18 cellular contexts compared by ENCODE assay signal in the genomic region with DNA sequence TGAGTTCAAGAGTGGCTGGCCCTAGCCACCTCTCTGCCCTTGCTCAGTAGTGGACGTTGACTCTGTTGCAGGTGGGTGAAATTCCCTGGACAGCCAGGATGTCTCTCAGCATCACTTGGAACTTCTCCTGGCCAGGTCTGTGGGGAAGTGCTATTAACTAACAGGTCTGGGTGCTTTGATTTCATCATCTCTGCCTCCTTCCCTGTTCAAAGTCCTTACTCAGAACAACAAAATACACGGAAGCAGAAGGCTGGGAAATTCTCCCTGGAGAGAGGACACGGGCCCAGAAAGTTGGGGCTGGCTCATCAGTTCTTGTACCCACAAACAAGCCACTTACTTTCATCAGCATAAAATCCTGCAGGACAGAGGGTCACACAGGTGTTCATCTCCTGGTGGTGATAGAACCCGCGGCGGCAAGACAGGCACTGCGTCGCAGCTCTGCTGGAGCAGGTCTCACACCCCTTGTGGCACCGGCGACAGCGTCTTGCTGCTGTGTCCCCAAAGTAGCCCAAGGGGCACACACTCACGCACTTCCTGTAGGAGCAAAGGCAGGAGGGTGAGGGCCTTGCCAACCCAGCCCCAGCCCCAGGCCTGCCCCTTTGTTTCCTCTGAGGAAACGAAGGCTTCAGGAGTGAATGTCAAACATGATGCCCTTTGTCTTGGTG. TPM values are rescaled to one million over a fixed set of nuclear protein-coding genes. Genes with fewer than 3 reads are reported as not detected.
DNase-seq lines count a peak whose midpoint lies in the region; ATAC-seq, FAIRE-seq and TF ChIP-seq lines count a peak whose summit lies in the region.
"Had no signal": no experiment of that assay in that cellular context is flagged by ENCODE, and none has a peak within 500 bp of the region (broad histone marks: within the 10 kb centered on the region; RNA-seq: fewer than 3 reads in every experiment).

No MANE protein-coding gene starts in this region.

- H4K8ac ChIP-seq in neuronal stem cell (ENCODE audit: low read depth, low read length): no peak overlapping the region

- no peaks in the 10 kb centered on the region for H3K79me1 ChIP-seq in neuronal stem cell (ENCODE audit: low read depth, low read length)

- no peak overlapping the region for H2BK15ac ChIP-seq in neuronal stem cell (ENCODE audit: low read length)

- H3K27ac Mint-ChIP-seq in immature natural killer cell: peak overlapping the region in 2 of 6 donors; percentile 26 to 46

- H3K18ac ChIP-seq in neuronal stem cell (ENCODE audit: low read length): no peak overlapping the region

- no peak overlapping the region for H3K9ac ChIP-seq in kidney (ENCODE audit: low read length in 2 of 2)
- H3K9ac ChIP-seq in neuronal stem cell (ENCODE audit: low read depth, low read length, poor library complexity): peak overlapping the region; percentile 2

- no peak overlapping the region for H2AK5ac ChIP-seq in neuronal stem cell (ENCODE audit: low read depth, low read length)

- peak; percentile 71 for DNase-seq in RWPE2 (ENCODE audit: low spot score)
- peak; percentile 60 for DNase-seq in kidney
- no peak for DNase-seq in neuronal stem cell (ENCODE audit: low spot score)
- DNase-seq in immature natural killer cell: no peak
- DNase-seq in NCI-H1417 treated with DMSO at 0.1 percent for 48 hours (lab: John Stamatoyannopoulos, UW): no peak
- no peak for DNase-seq in MV-4-11 (lab: John Stamatoyannopoulos, UW)
- DNase-seq in HK-2 (ENCODE audit: unreplicated experiment): no peak
- DNase-seq: BE2C; DMS153; EL; H7; KBM-7; NCI-H1092; NCI-H1694 treated with DMSO at 0.1 percent for 48 hours; NCI-H345; NCI-H526 treated with DMSO at 0.1 percent for 48 hours; NK-92 treated with Interleukin-12 subunit alpha and Interleukin-12 subunit beta, amount 100 ng/mL, for 24 hours had no signal

- H3K27me3 ChIP-seq in RWPE2 (ENCODE audit: insufficient read depth, poor library complexity, severe bottlenecking): no peaks in the 10 kb centered on the region
- H3K27me3 ChIP-seq in neuronal stem cell (ENCODE audit: control insufficient read depth in 3 of 3, insufficient read depth in 3 of 3, low read depth in 1 of 3, low read length in 3 of 3): peaks cover 0 to 2% (median 0%) of the 10 kb centered on the region in 3 experiments
- H3K27me3 ChIP-seq: BE2C had no signal

- H3K4me1 ChIP-seq in RWPE2 (ENCODE audit: insufficient read depth, poor library complexity, severe bottlenecking) (no peaks in the 10 kb centered on the region), kidney (ENCODE audit: control insufficient read depth in 1 of 2, insufficient read depth in 1 of 2, low read depth in 1 of 2, low read length in 2 of 2) (peaks cover 0 to 2% of the 10 kb centered on the region in 2 donors), neuronal stem cell (ENCODE audit: control insufficient read depth in 2 of 2, insufficient read depth in 1 of 2, low read depth in 1 of 2, low read length in 2 of 2) (peaks cover 0 to 2% of the 10 kb centered on the region in 2 donors)
- H3K4me1 ChIP-seq: BE2C had no signal

- H3K9me3 Mint-ChIP-seq in immature natural killer cell: peaks cover 0 to 2% (median 0%) of the 10 kb centered on the region in 6 donors

- peaks cover 0 to 5% (median 0%) of the 10 kb centered on the region in 3 donors for H3K27me3 Mint-ChIP-seq in immature natural killer cell (ENCODE audit: low read depth in 3 of 3)

- no peak for ATAC-seq in RWPE2 (ENCODE audit: low read depth)

- FAIRE-seq in kidney (lab: Jason Lieb, UNC): no peak
- FAIRE-seq: HTR-8/SVneo had no signal

- H3K27ac ChIP-seq in RWPE2 (ENCODE audit: poor library complexity, severe bottlenecking) (no peak overlapping the region), kidney (ENCODE audit: low read depth in 2 of 2, low read length in 2 of 2) (no peak overlapping the region), neuronal stem cell (replicated peaks; ENCODE audit: low read length) (no peak overlapping the region)

- no peak overlapping the region for H3K4me3 Mint-ChIP-seq in immature natural killer cell

- no CpG with 5 or more reads among the region's 13 CpGs for WGBS in neuronal stem cell (ENCODE audit: extremely low coverage in 2 of 2, insufficient read length in 2 of 2, insufficient replicate concordance in 1 of 2), 2 donors

- TF ChIP-seq CTCF in RWPE2 (IDR thresholded peaks at IDR 0.05; ENCODE audit: poor library complexity, severe bottlenecking) (no peak), kidney (IDR thresholded peaks at IDR 0.05; ENCODE audit: borderline replicate concordance, extremely low read depth, insufficient read depth) (no peak)

- H2BK12ac ChIP-seq in neuronal stem cell (ENCODE audit: low read length): peak overlapping the region; percentile 2

- no peak overlapping the region for H2AFZ ChIP-seq in neuronal stem cell (ENCODE audit: low read length)

- intact Hi-C loops in kidney (cut with DNase I): no loop called here

- H3K36me3 Mint-ChIP-seq in immature natural killer cell: peaks cover 0 to 4% (median 0%) of the 10 kb centered on the region in 3 donors

- H3K9me3 ChIP-seq in RWPE2 (ENCODE audit: severe bottlenecking) (no peaks in the 10 kb centered on the region), kidney (ENCODE audit: control insufficient read depth in 1 of 2, low read length in 2 of 2) (no peaks in the 10 kb centered on the region), neuronal stem cell (replicated peaks in 1 of 2; ENCODE audit: control insufficient read depth in 2 of 2, insufficient read depth in 1 of 2, low read depth in 1 of 2, low read length in 2 of 2) (peaks cover 0 to 2% of the 10 kb centered on the region in 2 donors)
- H3K9me3 ChIP-seq: BE2C had no signal

- H3K36me3 ChIP-seq in RWPE2 (ENCODE audit: low read depth) (no peaks in the 10 kb centered on the region), kidney (ENCODE audit: control insufficient read depth in 1 of 2, insufficient read depth in 2 of 2, low read length in 2 of 2) (no peaks in the 10 kb centered on the region), neuronal stem cell (replicated peaks in 1 of 2; ENCODE audit: control insufficient read depth in 2 of 2, insufficient read depth in 2 of 2, low read length in 2 of 2) (no peaks in the 10 kb centered on the region)
- H3K36me3 ChIP-seq: BE2C had no signal

- H3K4me1 Mint-ChIP-seq in immature natural killer cell: peaks cover 16 to 21% of the 10 kb centered on the region in 2 donors

- no peak overlapping the region for H2BK120ac ChIP-seq in neuronal stem cell (ENCODE audit: low read depth, low read length)

- no peak overlapping the region for H4K91ac ChIP-seq in neuronal stem cell (ENCODE audit: low read depth, low read length, poor library complexity)

- no peak overlapping the region for H3K14ac ChIP-seq in neuronal stem cell (ENCODE audit: low read length)

- no peak overlapping the region for H3K4me2 ChIP-seq in neuronal stem cell (ENCODE audit: insufficient read depth, low read length, poor library complexity, severe bottlenecking)

- no peak overlapping the region for H3K23ac ChIP-seq in neuronal stem cell (ENCODE audit: low read depth, low read length, poor library complexity)

- H3K4ac ChIP-seq in neuronal stem cell (ENCODE audit: low read length): no peak overlapping the region

- H3K4me3 ChIP-seq in RWPE2 (ENCODE audit: severe bottlenecking) (no peak overlapping the region), kidney (ENCODE audit: low read length in 2 of 2) (no peak overlapping the region), neuronal stem cell (ENCODE audit: low read length in 2 of 2) (no peak overlapping the region)

- no peak overlapping the region for H2BK5ac ChIP-seq in neuronal stem cell (ENCODE audit: low read length)

RNA-seq across cellular contexts. Expression of gene SNRPA1, which starts 29.6 kb away (rescaled TPM):
- 44.9 TPM for total RNA-seq in kidney
- polyA plus RNA-seq in kidney (ENCODE audit: insufficient read depth, low read depth, low replicate concordance) (40.0 TPM), immature natural killer cell (10 to 100 TPM; 38.6 to 65.0 (median 53.4) TPM)
- 125 TPM for polyA plus RNA-seq in neuronal stem cell (2013, experiment 1 of 2)
- 129 TPM for polyA plus RNA-seq in neuronal stem cell (2013, experiment 2 of 2)

RNA-seq across cellular contexts. Expression of gene SELENOS, which starts 47.4 kb away (rescaled TPM):
- total RNA-seq in kidney: 66.0 TPM
- polyA plus RNA-seq in kidney (ENCODE audit: insufficient read depth, low read depth, low replicate concordance): 99.0 TPM
- polyA plus RNA-seq in neuronal stem cell (2013, experiment 1 of 2): 27.7 TPM
- 28.7 TPM for polyA plus RNA-seq in neuronal stem cell (2013, experiment 2 of 2)
- polyA plus RNA-seq in immature natural killer cell: 100 to 1,000 TPM in 1 of 3 donors, 10 to 100 TPM in 2; 88.7 to 122 (median 94.9) TPM

Comparison
In these comparisons a context has a peak if more than half of its experiments do, and no peak if none do; other contexts are left out.
1. DNase-seq: peak in RWPE2 (single experiment) and kidney (single experiment); none in neuronal stem cell (single experiment), immature natural killer cell (0 of 3), NCI-H1417 treated with DMSO at 0.1 percent for 48 hours (single experiment), MV-4-11 (single experiment) and HK-2 (single experiment).